Comparison of ENCODE assay signal across 8 cellular contexts in the genomic region with DNA sequence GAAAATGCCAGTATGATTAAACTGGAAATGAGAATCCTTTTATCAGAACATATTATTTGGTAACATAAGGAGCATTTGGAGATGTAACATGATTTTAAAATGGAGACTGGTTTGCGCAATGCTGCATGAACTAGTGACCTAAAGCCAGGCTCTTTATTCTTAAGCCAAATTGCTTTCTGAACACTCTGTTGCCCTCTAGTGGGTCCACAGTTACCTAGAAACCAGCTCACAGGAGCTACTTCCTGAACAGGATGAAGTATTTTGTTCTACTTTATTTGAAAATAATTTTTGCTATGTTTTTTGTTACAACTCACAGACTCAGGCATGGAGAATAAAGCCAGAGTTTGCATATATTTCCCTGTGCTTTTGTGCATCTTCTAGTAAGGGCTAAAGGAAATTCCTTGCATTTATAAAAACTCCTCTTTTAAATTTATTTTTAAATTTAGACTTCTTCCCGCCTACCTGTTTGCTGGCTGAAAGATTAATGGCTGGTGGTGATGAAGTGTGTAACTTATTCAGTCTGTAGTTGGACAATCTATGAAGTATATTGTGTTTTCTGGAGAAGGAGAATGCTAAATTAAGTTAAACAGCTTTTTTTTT.
DNase-seq lines count a peak whose midpoint lies in the region; ATAC-seq, FAIRE-seq and TF ChIP-seq lines count a peak whose summit lies in the region.

No MANE protein-coding gene starts in this region.

- CTCF ChIA-PET in Calu3 (lab: Charles Lee), result interaction anchor here (0.7 to 1.8 kb wide), 6 partner anchors 28 to 547 kb away, joined by 3 to 15 read pairs (median 4); no protein-coding TSS in a partner anchor
- CTCF ChIA-PET in endothelial cell of umbilical vein (lab: Charles Lee), result interaction anchor here (0.6 to 5.3 kb wide), 59 partner anchors 9 to 1234 kb away, joined by 3 to 40 read pairs (median 4); a partner anchor contains a TSS

- POLR2A ChIA-PET in endothelial cell of umbilical vein (lab: Charles Lee), result interaction anchor here (1.2 kb wide), 1 partner anchor 990 kb away, joined by 4 read pairs; a partner anchor contains a TSS

- H3K4me1 Mint-ChIP-seq in Calu3 (ENCODE audit: low read depth, unreplicated experiment), result peaks cover 8% of the 10 kb centered on the region
- peaks cover 26% of the 10 kb centered on the region for H3K4me1 Mint-ChIP-seq in mesothelial cell of epicardium

- H3K36me3 Mint-ChIP-seq in Calu3 (ENCODE audit: insufficient read depth, unreplicated experiment) (no peaks in the 10 kb centered on the region), mesothelial cell of epicardium (no peaks in the 10 kb centered on the region)

- H3K27ac Mint-ChIP-seq in Calu3 (ENCODE audit: unreplicated experiment) (no peak overlapping the region), mesothelial cell of epicardium (no peak overlapping the region)

- no peaks in the 10 kb centered on the region for H3K9me3 ChIP-seq in SJSA1 (replicated peaks)
- no peaks in the 10 kb centered on the region for H3K9me3 ChIP-seq in endothelial cell of umbilical vein (replicated peaks; ENCODE audit: control insufficient read depth, insufficient read depth, low read length)

- H3K9ac ChIP-seq in endothelial cell of umbilical vein (replicated peaks; ENCODE audit: extremely low read depth, insufficient read depth, low read length), result no peak overlapping the region

- H3K9me1 ChIP-seq in endothelial cell of umbilical vein (replicated peaks; ENCODE audit: control insufficient read depth, extremely low read depth, insufficient read depth, low read length), result no peaks in the 10 kb centered on the region

- FAIRE-seq in endothelial cell of umbilical vein (lab: Jason Lieb, UNC), result peak; percentile 60

- H3K4me2 ChIP-seq in endothelial cell of umbilical vein (ENCODE audit: insufficient read depth, low read length), result peak overlapping the region; percentile 69

- H3K79me2 ChIP-seq in endothelial cell of umbilical vein (ENCODE audit: control insufficient read depth, insufficient read depth, low read length), result no peaks in the 10 kb centered on the region

- ATAC-seq in GM21423 (IDR thresholded peaks at IDR 0.05; ENCODE audit: unreplicated experiment) (peak; percentile 53), GM18870 (IDR thresholded peaks at IDR 0.05; ENCODE audit: unreplicated experiment) (no peak), GM21825 (IDR thresholded peaks at IDR 0.05; ENCODE audit: unreplicated experiment) (no peak)

- H3K4me1 ChIP-seq in SJSA1 (replicated peaks) (peaks cover 12% of the 10 kb centered on the region; the same call in 1 of the 2 replicates), endothelial cell of umbilical vein (ENCODE audit: control insufficient read depth, extremely low read depth, insufficient read depth, low read length) (peaks cover 18% of the 10 kb centered on the region)

- BruUV-seq in Calu3 (replicated peaks; lab: Mats Ljungman, UMichigan) (no TSS peak), endothelial cell of umbilical vein (replicated peaks; lab: Mats Ljungman, UMichigan) (no TSS peak)

- dilution Hi-C loops in endothelial cell of umbilical vein (cut with MboI; ENCODE audit: extremely low pct_ligation_motif_present, low sequenced_read_pairs), result no loop called here

- H3K27me3 ChIP-seq in SJSA1 (replicated peaks) (no peaks in the 10 kb centered on the region), endothelial cell of umbilical vein (ENCODE audit: control insufficient read depth in 2 of 2, insufficient read depth in 2 of 2, low read length in 2 of 2) (no peaks in the 10 kb centered on the region)

- H3K4me3 Mint-ChIP-seq in Calu3 (ENCODE audit: low read depth, unreplicated experiment) (no peak overlapping the region), mesothelial cell of epicardium (no peak overlapping the region)

- no peaks in the 10 kb centered on the region for H4K20me1 ChIP-seq in endothelial cell of umbilical vein (replicated peaks; ENCODE audit: control insufficient read depth, extremely low read depth, insufficient read depth, low read length)

- TF ChIP-seq CTCF in Calu3 (IDR thresholded peaks at IDR 0.05; ENCODE audit: unreplicated experiment) (peak; percentile 57), endothelial cell of umbilical vein (IDR thresholded peaks at IDR 0.05; ENCODE audit: extremely low read depth in 1 of 2, insufficient read depth in 1 of 2, low read depth in 1 of 2, low read length in 2 of 2) (peak; percentile 68 to 72), mesothelial cell of epicardium (IDR thresholded peaks at IDR 0.05; ENCODE audit: unreplicated experiment) (peak; percentile 52)

- no peak overlapping the region for H3K27ac ChIP-seq in SJSA1
- peak overlapping the region; percentile 36 for H3K27ac ChIP-seq in endothelial cell of umbilical vein (ENCODE audit: insufficient read depth, low read depth, low read length)

- intact Hi-C loops in Calu3 (cut with micrococcal nuclease; ENCODE audit: unreplicated experiment) (loop anchor here (1.0 to 5.0 kb wide), 6 partner anchors 150 to 990 kb away; a partner anchor contains a TSS), endothelial cell of umbilical vein (cut with micrococcal nuclease) (loop anchor here (1.0 to 5.0 kb wide), 9 partner anchors 147 to 988 kb away; a partner anchor contains a TSS)

- H3K4me3 ChIP-seq in SJSA1 (no peak overlapping the region), endothelial cell of umbilical vein (replicated peaks in 1 of 3; ENCODE audit: insufficient read depth in 1 of 3, low read depth in 1 of 3, low read length in 3 of 3) (no peak overlapping the region)

- H2AFZ ChIP-seq in endothelial cell of umbilical vein (ENCODE audit: low read depth, low read length), result no peak overlapping the region

- H3K36me3 ChIP-seq in SJSA1 (no peaks in the 10 kb centered on the region), endothelial cell of umbilical vein (ENCODE audit: control insufficient read depth in 2 of 2, extremely low read depth in 1 of 2, insufficient read depth in 2 of 2, low read length in 2 of 2) (no peaks in the 10 kb centered on the region)

- no peaks in the 10 kb centered on the region for H3K9me3 Mint-ChIP-seq in Calu3 (ENCODE audit: low read depth, unreplicated experiment)
- no peaks in the 10 kb centered on the region for H3K9me3 Mint-ChIP-seq in mesothelial cell of epicardium

- peak; percentile 63 for DNase-seq in Calu3
- peak; percentile 61 for DNase-seq in NAMALWA (ENCODE audit: low spot score)
- DNase-seq in SJSA1 (ENCODE audit: low read depth in 1 of 2, low spot score in 2 of 2), result peak; percentile 60 to 64
- DNase-seq in endothelial cell of umbilical vein (ENCODE audit: low read depth, low spot score), result peak; percentile 90
- no peak for DNase-seq in mesothelial cell of epicardium (ENCODE audit: low spot score in 2 of 2, unreplicated experiment in 2 of 2)

- H3K27me3 Mint-ChIP-seq in Calu3 (ENCODE audit: unreplicated experiment), result no peaks in the 10 kb centered on the region
- no peaks in the 10 kb centered on the region for H3K27me3 Mint-ChIP-seq in mesothelial cell of epicardium (ENCODE audit: low read depth)

- TF ChIP-seq POLR2A in endothelial cell of umbilical vein (IDR thresholded peaks at IDR 0.05; ENCODE audit: low read depth, low read length), result no peak

TF ChIP-seq in endothelial cell of umbilical vein, 7 proteins besides CTCF, POLR2A, EP300 and RAD21:
- no peak for TF ChIP-seq JUN (IDR thresholded peaks at IDR 0.05; ENCODE audit: borderline replicate concordance, insufficient read depth, insufficient read length, low read depth)
- TF ChIP-seq, protein P1, sequence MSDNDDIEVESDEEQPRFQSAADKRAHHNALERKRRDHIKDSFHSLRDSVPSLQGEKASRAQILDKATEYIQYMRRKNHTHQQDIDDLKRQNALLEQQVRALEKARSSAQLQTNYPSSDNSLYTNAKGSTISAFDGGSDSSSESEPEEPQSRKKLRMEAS (IDR thresholded peaks at IDR 0.05; ENCODE audit: insufficient read depth, insufficient read length), result no peak
- TF ChIP-seq MYC (IDR thresholded peaks at IDR 0.05; ENCODE audit: low read depth, low read length), result no peak

Comparison
In these comparisons a context has a peak if more than half of its experiments do, and no peak if none do; other contexts are left out.
1. DNase-seq: peak in Calu3 (single experiment), NAMALWA (single experiment), SJSA1 (2 of 2) and endothelial cell of umbilical vein (single experiment); none in mesothelial cell of epicardium (0 of 2).
2. Peak in every context shown above with its lines, with median percentiles within 50 percentile points of each other: CTCF ChIP-seq.